23 cellular contexts compared by ENCODE assay signal in the genomic region with DNA sequence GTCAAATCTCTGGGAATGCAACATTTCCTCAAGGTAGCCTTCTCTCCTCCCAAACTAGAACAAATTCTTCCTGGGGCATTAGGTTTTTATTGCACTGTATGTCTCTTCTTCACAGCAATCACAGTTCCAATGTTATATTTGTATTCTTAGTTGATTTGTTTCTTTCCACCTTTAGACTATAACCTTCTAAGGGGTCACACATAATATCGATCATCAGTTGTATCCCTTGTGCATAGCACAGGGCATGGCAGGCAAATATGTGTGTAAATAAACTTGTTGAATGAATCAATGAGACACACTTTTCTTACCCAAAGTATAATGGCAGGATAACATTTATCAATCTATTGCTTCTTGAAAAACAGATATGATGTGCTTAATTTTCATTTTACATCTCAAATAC.
"Had no signal": no experiment of that assay in that cellular context is flagged by ENCODE, and none has a peak within 500 bp of the region (broad histone marks: within the 10 kb centered on the region; RNA-seq: fewer than 3 reads in every experiment).

No MANE protein-coding gene starts in this region.

- H3K27me3 ChIP-seq: foreskin keratinocyte, hepatocyte, pancreas, tibial artery, upper lobe of left lung, vagina had no signal

- FAIRE-seq: endothelial cell of umbilical vein, kidney, pancreas had no signal

- H3K36me3 ChIP-seq: vagina had no signal

- H3K4me3 Mint-ChIP-seq: endodermal cell, naive B cell, nephron had no signal

- H3K9me3 ChIP-seq: pancreas, tibial artery, upper lobe of left lung, vagina had no signal

- H3K4me3 ChIP-seq: hepatocyte, pancreas, smooth muscle cell, tibial artery, upper lobe of left lung, vagina had no signal

- H2AFZ ChIP-seq: hepatocyte had no signal

- H3K4me1 ChIP-seq: foreskin keratinocyte, pancreas, vagina had no signal

- H3K27ac Mint-ChIP-seq: endodermal cell, nephron, progenitor cell of endocrine pancreas had no signal

- H3K4me2 ChIP-seq: hepatocyte, smooth muscle cell had no signal

- DNase-seq: effector CD4-positive, alpha-beta T cell; endodermal cell; erythroblast; foreskin keratinocyte; head of caudate nucleus; kidney; left cardiac atrium; left ventricle myocardium superior; mesendoderm; naive B cell; occipital lobe; pancreas; right cardiac atrium; stimulated activated CD4-positive, alpha-beta T cell treated with anti-CD3 and anti-CD28 coated beads, Interleukin-2, amount 100 ng/mL, for 48 hours; stimulated activated naive CD8-positive, alpha-beta T cell treated with anti-CD3 and anti-CD28 coated beads, Interleukin-15, Interleukin-2, amounts not matched to agents 100 U/mL and 50 U/mL, for 24 hours; tibial artery; upper lobe of left lung had no signal

- H3K4me1 Mint-ChIP-seq: endodermal cell had no signal

- ATAC-seq: foreskin keratinocyte; left cardiac atrium; left ventricle myocardium superior; pancreas; right cardiac atrium; stimulated activated naive CD8-positive, alpha-beta T cell treated with anti-CD3 and anti-CD28 coated beads, Interleukin-15, Interleukin-2, amounts not matched to agents 100 U/mL and 50 U/mL, for 24 hours had no signal

- H3K9me3 Mint-ChIP-seq: endodermal cell, nephron had no signal

- H3K27me3 Mint-ChIP-seq: naive B cell, progenitor cell of endocrine pancreas had no signal

- H3K27ac ChIP-seq: foreskin keratinocyte, hepatocyte, pancreas, tibial artery, upper lobe of left lung, vagina had no signal
